32 cellular contexts compared by ENCODE assay signal in genomic region chr15:96586901-96587300, GRCh38.
DNase-seq lines count a peak whose midpoint lies in the region; ATAC-seq, FAIRE-seq and TF ChIP-seq lines count a peak whose summit lies in the region.
"Had no signal": no experiment of that assay in that cellular context is flagged by ENCODE, and none has a peak within 500 bp of the region (broad histone marks: within the 10 kb centered on the region; RNA-seq: fewer than 3 reads in every experiment).

No MANE protein-coding gene starts in this region.

- no peak for TF ChIP-seq RAD21 in GM12878 (IDR thresholded peaks at IDR 0.05; ENCODE audit: insufficient read depth, low read depth, low read length)

- FAIRE-seq in GM12878 (lab: Jason Lieb, UNC): no peak
- FAIRE-seq: endometrium, H1, HTR-8/SVneo had no signal

- H3K27ac ChIP-seq in HL-60 (replicated peaks) (peak overlapping the region; percentile 68), GM12878 (ENCODE audit: control insufficient read depth, insufficient read depth) (no peak overlapping the region), thoracic aorta (no peak overlapping the region), right atrium auricular region (no peak overlapping the region), left ventricle myocardium inferior (replicated peaks) (no peak overlapping the region)
- H3K27ac ChIP-seq: esophagus squamous epithelium, foreskin keratinocyte, heart left ventricle, ovary, skin epidermis, upper lobe of left lung had no signal

- H3K9ac ChIP-seq in GM12878 (ENCODE audit: control insufficient read depth, insufficient read depth, low read length): no peak overlapping the region

- intact Hi-C loops in GM12878 (cut with micrococcal nuclease; ENCODE audit: unreplicated experiment) (loop anchor here (10.0 kb wide), 1 partner anchor 298 kb away; no protein-coding TSS in a partner anchor), left ventricle myocardium inferior (cut with micrococcal nuclease) (no loop called here)

- H3K9me3 ChIP-seq in GM12878 (replicated peaks; ENCODE audit: control insufficient read depth, insufficient read depth, low read length): no peaks in the 10 kb centered on the region
- no peaks in the 10 kb centered on the region for H3K9me3 ChIP-seq in thoracic aorta
- no peaks in the 10 kb centered on the region for H3K9me3 ChIP-seq in right atrium auricular region
- H3K9me3 ChIP-seq in left ventricle myocardium inferior (replicated peaks): no peaks in the 10 kb centered on the region
- H3K9me3 ChIP-seq: esophagus squamous epithelium, heart left ventricle, ovary, upper lobe of left lung had no signal

- in situ Hi-C loops in GM12878 (cut with MboI): no loop called here

- BruUV-seq in GM12878 (replicated peaks; lab: Mats Ljungman, UMichigan): no TSS peak

- SMC1A ChIA-PET in GM12878 (lab: Charles Lee; ENCODE audit: uncharacterized antibody, unreplicated experiment): interaction anchor here (0.7 to 1.5 kb wide), 3 partner anchors 17 to 95 kb away, joined by 3 read pairs; no protein-coding TSS in a partner anchor

- TF ChIP-seq POLR2A in GM12878 (IDR thresholded peaks at IDR 0.05; ENCODE audit: low read depth, low read length): no peak

- H3K4me3 ChIP-seq in HL-60 (replicated peaks; ENCODE audit: insufficient read depth, low read length) (no peak overlapping the region), GM12878 (no peak overlapping the region), thoracic aorta (no peak overlapping the region), right atrium auricular region (no peak overlapping the region), left ventricle myocardium inferior (no peak overlapping the region)
- H3K4me3 ChIP-seq: esophagus squamous epithelium, heart left ventricle, ovary, skin epidermis, upper lobe of left lung had no signal

- H3K4me1 ChIP-seq in GM12878 (ENCODE audit: control insufficient read depth, insufficient read depth, low read length) (no peaks in the 10 kb centered on the region), thoracic aorta (ENCODE audit: control insufficient read depth in 1 of 2, low read depth in 2 of 2) (no peaks in the 10 kb centered on the region), right atrium auricular region (no peaks in the 10 kb centered on the region), left ventricle myocardium inferior (no peaks in the 10 kb centered on the region)
- H3K4me1 ChIP-seq: esophagus squamous epithelium, foreskin keratinocyte, heart left ventricle, upper lobe of left lung had no signal

- H3K79me2 ChIP-seq in GM12878 (ENCODE audit: control insufficient read depth, insufficient read depth, low read length): no peaks in the 10 kb centered on the region

- H3K27me3 ChIP-seq in HL-60 (ENCODE audit: insufficient read depth, poor library complexity, severe bottlenecking): no peaks in the 10 kb centered on the region
- no peaks in the 10 kb centered on the region for H3K27me3 ChIP-seq in GM12878 (replicated peaks in 1 of 2; ENCODE audit: control insufficient read depth in 2 of 2, insufficient read depth in 2 of 2, low read length in 1 of 2)
- no peaks in the 10 kb centered on the region for H3K27me3 ChIP-seq in thoracic aorta (replicated peaks; ENCODE audit: insufficient read depth)
- H3K27me3 ChIP-seq in right atrium auricular region: no peaks in the 10 kb centered on the region
- peaks cover 65% of the 10 kb centered on the region for H3K27me3 ChIP-seq in left ventricle myocardium inferior (ENCODE audit: low read depth)
- H3K27me3 ChIP-seq: esophagus squamous epithelium, foreskin keratinocyte, ovary, upper lobe of left lung had no signal

- WGBS in GM12878 (ENCODE audit: insufficient coverage, insufficient replicate concordance, low lambda C conversion rate, missing lambda C conversion rate): 9% methylated on average over 4 of the region's 4 CpGs

- RAD21 ChIA-PET in GM12878 (lab: Charles Lee; ENCODE audit: unreplicated experiment): interaction anchor here (1.1 kb wide), 1 partner anchor 260 kb away, joined by 4 read pairs; no protein-coding TSS in a partner anchor

- DNase-seq in HL-60 (ENCODE audit: low read depth in 1 of 2, low spot score in 1 of 2): peak; percentile 29 to 85
- DNase-seq in NOMO-1 treated with dmso at 0.1 percent for 144 hours (lab: John Stamatoyannopoulos, UW; ENCODE audit: unreplicated experiment): peak; percentile 76
- no peak for DNase-seq in GM12878 (ENCODE audit: low read depth, low spot score)
- no peak for DNase-seq in thoracic aorta (ENCODE audit: low spot score)
- DNase-seq in right atrium auricular region (ENCODE audit: low spot score): no peak
- no peak for DNase-seq in left ventricle myocardium inferior
- DNase-seq: activated CD8-positive, alpha-beta memory T cell treated with anti-CD3 and anti-CD28 coated beads, Interleukin-2, amount 50 U/mL, for 48 hours; activated CD8-positive, alpha-beta T cell treated with anti-CD3 and anti-CD28 coated beads for 36 hours; activated naive CD4-positive, alpha-beta T cell treated with Interleukin-2 at 50 U/mL for 16 hours; C1 segment of cervical spinal cord; dermis blood vessel endothelial cell; DMS79; esophagus squamous epithelium; foreskin keratinocyte; GDM1; heart left ventricle; kidney glomerular epithelial cell; NCI-H1436 treated with DMSO at 0.1 percent for 48 hours; NCI-H345; NCI-H69; ovary; PC-3; retina; stimulated activated naive B cell treated with anti-CD40 and anti-IgM and Interleukin-4, amounts not matched to agents 10 μg/mL and 1 μg/mL and 100 μg/mL, for 72 hours; substantia nigra; upper lobe of left lung had no signal

- ATAC-seq in GM12878 (peak; percentile 75), thoracic aorta (ENCODE audit: insufficient number of reproducible peaks, low FRiP score, low read depth) (peak; percentile 28), HG02981 (IDR thresholded peaks at IDR 0.05; ENCODE audit: unreplicated experiment) (no peak), GM21528 (IDR thresholded peaks at IDR 0.05; ENCODE audit: low FRiP score, unreplicated experiment) (no peak)
- ATAC-seq: activated CD8-positive, alpha-beta T cell treated with anti-CD3 and anti-CD28 coated beads for 36 hours; foreskin keratinocyte; heart left ventricle; PC-3; stimulated activated naive B cell treated with anti-CD40 and anti-IgM and Interleukin-4, amounts not matched to agents 10 μg/mL and 1 μg/mL and 100 μg/mL, for 72 hours had no signal

- H3K4me2 ChIP-seq in GM12878 (ENCODE audit: control insufficient read depth, insufficient read depth): no peak overlapping the region

- no peak overlapping the region for H2AFZ ChIP-seq in GM12878 (ENCODE audit: control insufficient read depth, low read depth, low read length)

- TF ChIP-seq EP300 in GM12878 (IDR thresholded peaks at IDR 0.05; ENCODE audit: borderline replicate concordance in 1 of 2, control insufficient read depth in 1 of 2, low read depth in 2 of 2, low read length in 2 of 2): peak in 1 of 2 experiments; percentile 43; a peak in 1 of 4 replicates

- TF ChIP-seq CTCF in HL-60 (IDR thresholded peaks at IDR 0.05; ENCODE audit: insufficient read depth, low read length) (no peak), GM12878 (IDR thresholded peaks at IDR 0.05 in 2 of 3, conservative IDR thresholded peaks at IDR 0.05 in 1 of 3; ENCODE audit: control insufficient read depth in 2 of 3, extremely low read depth in 1 of 3, insufficient read depth in 1 of 3, low read depth in 3 of 3, low read length in 3 of 3) (no peak), thoracic aorta (IDR thresholded peaks at IDR 0.05) (no peak), right atrium auricular region (IDR thresholded peaks at IDR 0.05) (no peak), left ventricle myocardium inferior (IDR thresholded peaks at IDR 0.05; ENCODE audit: borderline replicate concordance) (no peak)

- POLR2A ChIA-PET in GM12878 (lab: Charles Lee): no interaction called here

- H4K20me1 ChIP-seq in GM12878 (ENCODE audit: control insufficient read depth, insufficient read depth): no peaks in the 10 kb centered on the region

- CTCF ChIA-PET in GM12878 (lab: Yijun Ruan, JAX): interaction anchor here (0.8 to 4.9 kb wide), 3 partner anchors 229 to 259 kb away, joined by 4 to 26 read pairs (median 4); no protein-coding TSS in a partner anchor

- H3K36me3 ChIP-seq in GM12878 (ENCODE audit: control insufficient read depth in 2 of 2, insufficient read depth in 2 of 2, low read length in 1 of 2) (no peaks in the 10 kb centered on the region), thoracic aorta (no peaks in the 10 kb centered on the region), right atrium auricular region (no peaks in the 10 kb centered on the region), left ventricle myocardium inferior (no peaks in the 10 kb centered on the region)
- H3K36me3 ChIP-seq: esophagus squamous epithelium, heart left ventricle, ovary, upper lobe of left lung had no signal

TF ChIP-seq in GM12878, 131 proteins besides CTCF, POLR2A, EP300 and RAD21 (continues in another document):
- TF ChIP-seq ZNF274 (IDR thresholded peaks at IDR 0.05; ENCODE audit: insufficient read depth, insufficient read length) (no peak), ZNF24 (IDR thresholded peaks at IDR 0.05) (no peak), CBX3 (IDR thresholded peaks at IDR 0.05; ENCODE audit: borderline replicate concordance, low read depth) (no peak), RBBP5 (conservative IDR thresholded peaks at IDR 0.05) (no peak), IKZF1 (conservative IDR thresholded peaks at IDR 0.05) (peak; percentile 43), SPI1 (IDR thresholded peaks at IDR 0.05; ENCODE audit: borderline replicate concordance, insufficient read depth, low read depth, low read length) (peak; percentile 88)

Comparison
In these comparisons a context has a peak if more than half of its experiments do, and no peak if none do; other contexts are left out.
1. DNase-seq: peak in HL-60 (2 of 2) and NOMO-1 treated with dmso at 0.1 percent for 144 hours (single experiment); none in GM12878 (single experiment), thoracic aorta (single experiment), right atrium auricular region (single experiment) and left ventricle myocardium inferior (single experiment).
2. ATAC-seq: peak in GM12878 (single experiment) and thoracic aorta (single experiment); none in HG02981 (single experiment) and GM21528 (single experiment).